ENCODE assay signal across 8 cellular contexts in the genomic region with DNA sequence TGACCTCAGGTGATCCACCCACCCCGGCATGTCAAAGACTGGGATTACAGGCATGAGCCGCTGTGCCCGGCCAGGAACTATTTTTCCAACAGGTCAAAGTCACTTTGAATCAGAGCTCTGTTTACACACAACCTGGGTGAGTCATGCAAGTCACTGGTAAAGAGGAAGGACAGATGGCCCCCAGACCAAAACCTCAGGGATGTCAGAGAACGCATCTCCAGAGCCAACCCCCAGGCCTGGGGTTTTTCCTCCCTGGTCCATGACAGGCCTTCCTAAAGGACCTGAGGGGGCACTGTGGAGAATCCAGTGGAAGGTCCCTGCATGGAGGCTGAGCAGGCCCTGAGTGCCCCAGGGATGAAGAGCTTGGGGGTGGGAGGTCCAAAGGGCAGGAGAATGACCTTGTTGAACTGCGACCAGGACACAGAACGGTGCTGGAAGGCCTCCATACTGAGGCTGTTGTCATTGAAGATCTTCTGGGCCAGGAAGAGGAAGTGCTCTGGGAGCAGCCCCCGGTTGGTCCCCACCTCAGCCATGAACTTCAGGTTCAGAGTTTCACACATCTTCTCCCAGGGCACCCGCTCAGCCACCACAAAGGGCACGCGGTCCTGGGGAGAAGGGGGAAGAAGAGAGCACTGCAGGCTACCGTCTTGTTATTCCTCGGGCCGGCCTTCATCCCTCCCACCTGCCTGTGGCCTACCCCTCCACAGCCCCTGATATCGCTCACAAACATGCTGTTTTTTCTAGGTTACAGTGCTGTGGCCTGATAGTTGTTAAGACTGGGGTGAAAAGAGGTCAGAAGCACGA. TPM values are rescaled to one million over a fixed set of nuclear protein-coding genes. Genes with fewer than 3 reads are reported as not detected.
A peak's percentile ranks its signal among the peaks of the same experiment; 100 is the strongest.
DNase-seq lines count a peak whose midpoint lies in the region; ATAC-seq and TF ChIP-seq lines count a peak whose summit lies in the region.

No MANE protein-coding gene starts in this region.

- ATAC-seq in GM23338 (peak; percentile 28; the same call in 2 of the 3 replicates), left lobe of liver (peak; percentile 84), HG03097 (IDR thresholded peaks at IDR 0.05; ENCODE audit: low FRiP score, unreplicated experiment) (no peak)
- ATAC-seq in activated CD8-positive, alpha-beta T cell treated with anti-CD3 and anti-CD28 coated beads for 36 hours, result peak; percentile 31

- no peak overlapping the region for H3K4me2 ChIP-seq in GM23338

- no peaks in the 10 kb centered on the region for H3K9me3 Mint-ChIP-seq in GM23338
- H3K9me3 Mint-ChIP-seq in activated CD8-positive, alpha-beta T cell treated with anti-CD3 and anti-CD28 coated beads for 36 hours, result no peaks in the 10 kb centered on the region

- H3K4me1 ChIP-seq in ACC112 (ENCODE audit: control insufficient read depth, insufficient read depth, low read length, unreplicated experiment), result no peaks in the 10 kb centered on the region
- H3K4me1 ChIP-seq in GM23338 (ENCODE audit: insufficient read depth), result no peaks in the 10 kb centered on the region

- no peaks in the 10 kb centered on the region for H3K4me1 Mint-ChIP-seq in GM23338
- H3K4me1 Mint-ChIP-seq in activated CD8-positive, alpha-beta T cell treated with anti-CD3 and anti-CD28 coated beads for 36 hours (ENCODE audit: low read depth), result peaks cover 61% of the 10 kb centered on the region

- peaks cover 33% of the 10 kb centered on the region for H3K36me3 Mint-ChIP-seq in GM23338 (ENCODE audit: low read depth)
- peaks cover 69% of the 10 kb centered on the region for H3K36me3 Mint-ChIP-seq in activated CD8-positive, alpha-beta T cell treated with anti-CD3 and anti-CD28 coated beads for 36 hours (ENCODE audit: low read depth)

- CTCF ChIA-PET in activated CD8-positive, alpha-beta T cell treated with anti-CD3 and anti-CD28 coated beads for 36 hours (lab: Charles Lee), result interaction anchor here (1.1 to 3.8 kb wide), 2 partner anchors 12 to 81 kb away, joined by 3 to 14 read pairs; no protein-coding TSS in a partner anchor

- H4K20me1 ChIP-seq in GM23338 (replicated peaks; ENCODE audit: insufficient read depth), result no peaks in the 10 kb centered on the region

- POLR2A ChIA-PET in activated CD8-positive, alpha-beta T cell treated with anti-CD3 and anti-CD28 coated beads for 36 hours (lab: Charles Lee), result interaction anchor here (0.6 to 18.7 kb wide), 3 partner anchors 3 to 23 kb away, joined by 4 to 417 read pairs (median 417); a partner anchor contains a TSS

- H3K36me3 ChIP-seq in ACC112 (ENCODE audit: insufficient read depth, low read length), result peaks cover 15% of the 10 kb centered on the region
- no peaks in the 10 kb centered on the region for H3K36me3 ChIP-seq in GM23338 (ENCODE audit: insufficient read depth)

- H3K27me3 ChIP-seq in ACC112 (ENCODE audit: insufficient read depth, low read length) (no peaks in the 10 kb centered on the region), GM23338 (ENCODE audit: insufficient read depth) (no peaks in the 10 kb centered on the region)

- H3K79me2 ChIP-seq in ACC112 (ENCODE audit: control insufficient read depth, insufficient read depth, low read length, unreplicated experiment), result no peaks in the 10 kb centered on the region
- H3K79me2 ChIP-seq in GM23338 (replicated peaks; ENCODE audit: insufficient read depth), result no peaks in the 10 kb centered on the region

- no peak overlapping the region for H3K4me3 Mint-ChIP-seq in GM23338
- H3K4me3 Mint-ChIP-seq in activated CD8-positive, alpha-beta T cell treated with anti-CD3 and anti-CD28 coated beads for 36 hours, result no peak overlapping the region

- H3K27ac ChIP-seq in ACC112 (ENCODE audit: low read depth, low read length) (peak overlapping the region; percentile 14; the same call in 1 of the 2 replicates), GM23338 (ENCODE audit: low read depth) (no peak overlapping the region)

- DNase-seq in GM23338 (ENCODE audit: low spot score) (no peak), left lobe of liver (ENCODE audit: low spot score) (peak; percentile 90), NCI-H510A (lab: John Stamatoyannopoulos, UW) (no peak), NCI-H1105 treated with DMSO at 0.1 percent for 48 hours (lab: John Stamatoyannopoulos, UW) (no peak), GM19240 (ENCODE audit: insufficient read length, low spot score) (no peak)
- no peak for DNase-seq in activated CD8-positive, alpha-beta T cell treated with anti-CD3 and anti-CD28 coated beads for 36 hours

- H3F3A ChIP-seq in GM23338 (replicated peaks; ENCODE audit: low read depth), result no peaks in the 10 kb centered on the region

- intact Hi-C loops in activated CD8-positive, alpha-beta T cell treated with anti-CD3 and anti-CD28 coated beads for 36 hours (cut with micrococcal nuclease), result no loop called here

- no peaks in the 10 kb centered on the region for H3K9me2 ChIP-seq in GM23338 (ENCODE audit: insufficient read depth)

- peaks cover 3% of the 10 kb centered on the region for H3K27me3 Mint-ChIP-seq in GM23338 (ENCODE audit: insufficient read depth, low read depth, poor library complexity)
- no peaks in the 10 kb centered on the region for H3K27me3 Mint-ChIP-seq in activated CD8-positive, alpha-beta T cell treated with anti-CD3 and anti-CD28 coated beads for 36 hours

- H3K27ac Mint-ChIP-seq in GM23338, result no peak overlapping the region
- peak overlapping the region; percentile 86 for H3K27ac Mint-ChIP-seq in activated CD8-positive, alpha-beta T cell treated with anti-CD3 and anti-CD28 coated beads for 36 hours

- H3K4me3 ChIP-seq in ACC112 (ENCODE audit: low read depth, low read length) (no peak overlapping the region), GM23338 (no peak overlapping the region)

- H2AFZ ChIP-seq in ACC112 (ENCODE audit: low read length, unreplicated experiment) (no peak overlapping the region), GM23338 (no peak overlapping the region)

- no peak for TF ChIP-seq CTCF in GM23338 (conservative IDR thresholded peaks at IDR 0.05; ENCODE audit: low read depth in 2 of 2)
- no peak for TF ChIP-seq CTCF in activated CD8-positive, alpha-beta T cell treated with anti-CD3 and anti-CD28 coated beads for 36 hours (IDR thresholded peaks at IDR 0.05)

TF ChIP-seq in GM23338, 12 proteins besides CTCF, POLR2A, EP300 and RAD21 (continues in another document):
- no peak for TF ChIP-seq STAT1 (IDR thresholded peaks at IDR 0.05; ENCODE audit: unreplicated experiment)

RNA-seq across cellular contexts. Expression of a gene that starts 9.1 kb away (rescaled TPM):
- total RNA-seq in GM23338 (2014; rRNA removed; shearing (Covaris generic)), result 26.3 and 28.1 TPM in 2 replicates
- polyA plus RNA-seq in GM23338 (2016; fragmentation: Nextera tagmentation; extraction: Ambion mirVana), result 11.0 and 14.3 TPM in 2 replicates
- total RNA-seq in activated CD8-positive, alpha-beta T cell treated with anti-CD3 and anti-CD28 coated beads for 36 hours, result 100 to 1,000 TPM; 207 to 209 TPM
- 97.6 TPM for total RNA-seq in left lobe of liver

RNA-seq across cellular contexts. Expression of a gene that starts 13.2 kb away (rescaled TPM):
- total RNA-seq in GM23338 (2014; rRNA removed; shearing (Covaris generic)), result 19.8 and 20.8 TPM in 2 replicates
- polyA plus RNA-seq in GM23338 (2016; fragmentation: Nextera tagmentation; extraction: Ambion mirVana), result 6.5 and 6.6 TPM in 2 replicates
- total RNA-seq in activated CD8-positive, alpha-beta T cell treated with anti-CD3 and anti-CD28 coated beads for 36 hours, result 10 to 100 TPM; 69.3 to 70.8 TPM
- total RNA-seq in left lobe of liver, result 12.9 TPM

RNA-seq across cellular contexts. Expression of a gene that starts 23.5 kb away (rescaled TPM):
- 35.0 and 36.3 TPM in 2 replicates for total RNA-seq in GM23338 (2014; rRNA removed; shearing (Covaris generic))
- polyA plus RNA-seq in GM23338 (2016; fragmentation: Nextera tagmentation; extraction: Ambion mirVana), result 10.3 and 11.9 TPM in 2 replicates
- total RNA-seq in activated CD8-positive, alpha-beta T cell treated with anti-CD3 and anti-CD28 coated beads for 36 hours, result 10 to 100 TPM; 76.1 to 80.6 TPM
- 5.3 TPM for total RNA-seq in left lobe of liver

RNA-seq across cellular contexts. Expression of a gene that starts 26.2 kb away (rescaled TPM):
- total RNA-seq in GM23338 (2014; rRNA removed; shearing (Covaris generic)), result 130 and 145 TPM in 2 replicates
- 26.6 and 29.9 TPM in 2 replicates for polyA plus RNA-seq in GM23338 (2016; fragmentation: Nextera tagmentation; extraction: Ambion mirVana)
- total RNA-seq in activated CD8-positive, alpha-beta T cell treated with anti-CD3 and anti-CD28 coated beads for 36 hours, result 1 to 10 TPM; 1.5 to 1.9 TPM
- total RNA-seq in left lobe of liver, result 370 TPM

RNA-seq across cellular contexts. Expression of a gene that starts 45.3 kb away (rescaled TPM):
- not detected in 2 replicates for total RNA-seq in GM23338 (2014; rRNA removed; shearing (Covaris generic))
- polyA plus RNA-seq in GM23338 (2016; fragmentation: Nextera tagmentation; extraction: Ambion mirVana), result 0.86 TPM in 1 of 2 replicates, not detected in the other
- total RNA-seq in activated CD8-positive, alpha-beta T cell treated with anti-CD3 and anti-CD28 coated beads for 36 hours, result not detected
- total RNA-seq in left lobe of liver, result not detected
